ENCODE assay signal across 12 cellular contexts in genomic region chr9:129289131-129289731, GRCh38.
A peak's percentile ranks its signal among the peaks of the same experiment; 100 is the strongest.
DNase-seq lines count a peak whose midpoint lies in the region; ATAC-seq and TF ChIP-seq lines count a peak whose summit lies in the region.
"Had no signal": no experiment of that assay in that cellular context is flagged by ENCODE, and none has a peak within 500 bp of the region (broad histone marks: within the 10 kb centered on the region; RNA-seq: fewer than 3 reads in every experiment).

No MANE protein-coding gene starts in this region.

- H2AFZ ChIP-seq in OCI-LY7 (ENCODE audit: low read length), result peak overlapping the region; percentile 37; the same call in 1 of the 2 replicates

- POLR2A ChIA-PET in OCI-LY7 (lab: Charles Lee), result no interaction called here

- no peak for ATAC-seq in right lobe of liver
- no peak for ATAC-seq in GM19351 (IDR thresholded peaks at IDR 0.05; ENCODE audit: unreplicated experiment)
- ATAC-seq: activated naive CD8-positive, alpha-beta T cell treated with anti-CD3 and anti-CD28 coated beads, Interleukin-2, amount 50 U/mL, for 24 hours; left ventricle myocardium superior had no signal

- no peaks in the 10 kb centered on the region for H3K9me3 Mint-ChIP-seq in activated naive CD4-positive, alpha-beta T cell treated with anti-CD3 and anti-CD28 coated beads for 36 hours
- H3K9me3 Mint-ChIP-seq in activated naive CD4-positive, alpha-beta T cell treated with anti-CD3 and anti-CD28 coated beads, Interleukin-2, amount 10 ng/mL, durations not matched to agents 7 days and 5 days, result no peaks in the 10 kb centered on the region
- H3K9me3 Mint-ChIP-seq: activated naive CD8-positive, alpha-beta T cell treated with anti-CD3 and anti-CD28 coated beads, Interleukin-2, amount 50 U/mL, for 24 hours had no signal

- H3K4me3 Mint-ChIP-seq in activated naive CD4-positive, alpha-beta T cell treated with anti-CD3 and anti-CD28 coated beads for 36 hours, result no peak overlapping the region
- H3K4me3 Mint-ChIP-seq in activated naive CD4-positive, alpha-beta T cell treated with anti-CD3 and anti-CD28 coated beads, Interleukin-2, amount 10 ng/mL, durations not matched to agents 7 days and 5 days, result no peak overlapping the region
- H3K4me3 Mint-ChIP-seq: activated naive CD8-positive, alpha-beta T cell treated with anti-CD3 and anti-CD28 coated beads, Interleukin-2, amount 50 U/mL, for 24 hours had no signal

- no peaks in the 10 kb centered on the region for H3K36me3 Mint-ChIP-seq in activated naive CD4-positive, alpha-beta T cell treated with anti-CD3 and anti-CD28 coated beads for 36 hours (ENCODE audit: low read depth)
- H3K36me3 Mint-ChIP-seq in activated naive CD4-positive, alpha-beta T cell treated with anti-CD3 and anti-CD28 coated beads, Interleukin-2, amount 10 ng/mL, durations not matched to agents 7 days and 5 days, result no peaks in the 10 kb centered on the region

- 69% methylated on average over 9 of the region's 13 CpGs for WGBS in right lobe of liver (ENCODE audit: insufficient coverage, low coverage, low lambda C conversion rate, missing lambda C conversion rate)
- WGBS in suprapubic skin, result 91% methylated on average over 12 of the region's 13 CpGs

- H3K4me2 ChIP-seq in OCI-LY7 (ENCODE audit: low read length), result peak overlapping the region; percentile 61
- H3K4me2 ChIP-seq: smooth muscle cell had no signal

- no peaks in the 10 kb centered on the region for H3K4me1 Mint-ChIP-seq in activated naive CD4-positive, alpha-beta T cell treated with anti-CD3 and anti-CD28 coated beads for 36 hours (ENCODE audit: low read depth)
- H3K4me1 Mint-ChIP-seq in activated naive CD4-positive, alpha-beta T cell treated with anti-CD3 and anti-CD28 coated beads, Interleukin-2, amount 10 ng/mL, durations not matched to agents 7 days and 5 days, result no peaks in the 10 kb centered on the region
- H3K4me1 Mint-ChIP-seq: activated naive CD8-positive, alpha-beta T cell treated with anti-CD3 and anti-CD28 coated beads, Interleukin-2, amount 50 U/mL, for 24 hours had no signal

- no peaks in the 10 kb centered on the region for H3K79me2 ChIP-seq in OCI-LY7 (ENCODE audit: insufficient read depth, low read depth, low read length)

- H3K27me3 Mint-ChIP-seq in activated naive CD4-positive, alpha-beta T cell treated with anti-CD3 and anti-CD28 coated beads for 36 hours (ENCODE audit: low read depth), result no peaks in the 10 kb centered on the region
- H3K27me3 Mint-ChIP-seq in activated naive CD4-positive, alpha-beta T cell treated with anti-CD3 and anti-CD28 coated beads, Interleukin-2, amount 10 ng/mL, durations not matched to agents 7 days and 5 days, result peaks cover 19% of the 10 kb centered on the region
- H3K27me3 Mint-ChIP-seq: activated naive CD8-positive, alpha-beta T cell treated with anti-CD3 and anti-CD28 coated beads, Interleukin-2, amount 50 U/mL, for 24 hours had no signal

- no peaks in the 10 kb centered on the region for H3K27me3 ChIP-seq in right lobe of liver
- H3K27me3 ChIP-seq in suprapubic skin, result no peaks in the 10 kb centered on the region

- no peaks in the 10 kb centered on the region for H4K20me1 ChIP-seq in OCI-LY7 (ENCODE audit: insufficient read depth, low read length)

- H3K9me2 ChIP-seq in OCI-LY7 (ENCODE audit: insufficient read depth, low read length), result no peaks in the 10 kb centered on the region

- intact Hi-C loops in activated naive CD4-positive, alpha-beta T cell treated with anti-CD3 and anti-CD28 coated beads for 36 hours (cut with micrococcal nuclease), result no loop called here
- intact Hi-C loops in OCI-LY7 (cut with micrococcal nuclease; ENCODE audit: unreplicated experiment) (loop anchor here (5.0 kb wide), 1 partner anchor 112 kb away; the partner anchor contains the start of gene IER5L), right lobe of liver (cut with DNase I) (no loop called here)

- TF ChIP-seq POLR2A in right lobe of liver (IDR thresholded peaks at IDR 0.05) (no peak), suprapubic skin (IDR thresholded peaks at IDR 0.05) (no peak)

- CTCF ChIA-PET in activated naive CD4-positive, alpha-beta T cell treated with anti-CD3 and anti-CD28 coated beads for 36 hours (lab: Charles Lee), result interaction anchor here (0.6 kb wide), 1 partner anchor 129 kb away, joined by 3 read pairs; no protein-coding TSS in a partner anchor
- CTCF ChIA-PET in activated naive CD4-positive, alpha-beta T cell treated with anti-CD3 and anti-CD28 coated beads, Interleukin-2, amount 10 ng/mL, durations not matched to agents 7 days and 5 days (lab: Charles Lee), result interaction anchor here (1.3 kb wide), 1 partner anchor 62 kb away, joined by 3 read pairs; no protein-coding TSS in a partner anchor
- CTCF ChIA-PET in OCI-LY7 (lab: Charles Lee; ENCODE audit: unreplicated experiment), result interaction anchor here (0.8 kb wide), 1 partner anchor 68 kb away, joined by 3 read pairs; no protein-coding TSS in a partner anchor

- TF ChIP-seq CTCF in OCI-LY7 (conservative IDR thresholded peaks at IDR 0.05; ENCODE audit: low read length) (no peak), right lobe of liver (IDR thresholded peaks at IDR 0.05) (no peak), suprapubic skin (IDR thresholded peaks at IDR 0.05) (no peak)

- DNase-seq in activated naive CD4-positive, alpha-beta T cell treated with anti-CD3 and anti-CD28 coated beads for 36 hours, result peak; percentile 2
- no peak for DNase-seq in activated naive CD4-positive, alpha-beta T cell treated with anti-CD3 and anti-CD28 coated beads, Interleukin-2, amount 10 ng/mL, durations not matched to agents 7 days and 5 days
- DNase-seq in OCI-LY7 (ENCODE audit: low spot score), result peak; percentile 55
- DNase-seq in right lobe of liver, result peak in 2 of 3 donors; percentile 35 to 42
- DNase-seq in suprapubic skin (ENCODE audit: low spot score in 2 of 2), result peak; percentile 42 to 50
- DNase-seq in stimulated activated CD4-positive, alpha-beta T cell treated with anti-CD3 and anti-CD28 coated beads, Interleukin-2, amount 100 ng/mL, for 48 hours, result no peak
- no peak for DNase-seq in cerebellum (ENCODE audit: low spot score)
- DNase-seq: activated naive CD8-positive, alpha-beta T cell treated with anti-CD3 and anti-CD28 coated beads, Interleukin-2, amount 50 U/mL, for 24 hours; left ventricle myocardium superior; T-helper 9 cell had no signal

- H3K36me3 ChIP-seq in OCI-LY7 (ENCODE audit: insufficient read depth, low read length) (no peaks in the 10 kb centered on the region), right lobe of liver (no peaks in the 10 kb centered on the region), suprapubic skin (no peaks in the 10 kb centered on the region)

- no peak for TF ChIP-seq EP300 in suprapubic skin (IDR thresholded peaks at IDR 0.05)

- H3K27ac ChIP-seq in OCI-LY7 (ENCODE audit: low read depth, low read length, poor library complexity, severe bottlenecking) (peak overlapping the region; percentile 10), right lobe of liver (no peak overlapping the region), suprapubic skin (no peak overlapping the region)

- BruUV-seq in OCI-LY7 (replicated peaks; lab: Mats Ljungman, UMichigan), result no TSS peak

- H3K4me3 ChIP-seq in OCI-LY7 (ENCODE audit: low read depth, low read length, poor library complexity, severe bottlenecking), result peak overlapping the region; percentile 24
- H3K4me3 ChIP-seq in right lobe of liver, result no peak overlapping the region
- H3K4me3 ChIP-seq in suprapubic skin, result no peak overlapping the region
- H3K4me3 ChIP-seq: smooth muscle cell had no signal

- H3K27ac Mint-ChIP-seq in activated naive CD4-positive, alpha-beta T cell treated with anti-CD3 and anti-CD28 coated beads for 36 hours, result no peak overlapping the region
- H3K27ac Mint-ChIP-seq in activated naive CD4-positive, alpha-beta T cell treated with anti-CD3 and anti-CD28 coated beads, Interleukin-2, amount 10 ng/mL, durations not matched to agents 7 days and 5 days, result no peak overlapping the region
- H3K27ac Mint-ChIP-seq: activated naive CD8-positive, alpha-beta T cell treated with anti-CD3 and anti-CD28 coated beads, Interleukin-2, amount 50 U/mL, for 24 hours had no signal

- peaks cover 35% of the 10 kb centered on the region for H3K4me1 ChIP-seq in OCI-LY7 (ENCODE audit: insufficient read depth, low read length, poor library complexity, severe bottlenecking)
- no peaks in the 10 kb centered on the region for H3K4me1 ChIP-seq in right lobe of liver
- no peaks in the 10 kb centered on the region for H3K4me1 ChIP-seq in suprapubic skin

- H3K9me3 ChIP-seq in OCI-LY7 (ENCODE audit: low read length), result no peaks in the 10 kb centered on the region
- no peaks in the 10 kb centered on the region for H3K9me3 ChIP-seq in right lobe of liver
- H3K9me3 ChIP-seq in suprapubic skin, result no peaks in the 10 kb centered on the region

Comparison
In these comparisons a context has a peak if more than half of its experiments do, and no peak if none do; other contexts are left out.
1. DNase-seq: peak in activated naive CD4-positive, alpha-beta T cell treated with anti-CD3 and anti-CD28 coated beads for 36 hours (single experiment), OCI-LY7 (single experiment), right lobe of liver (2 of 3) and suprapubic skin (2 of 2); none in activated naive CD4-positive, alpha-beta T cell treated with anti-CD3 and anti-CD28 coated beads, Interleukin-2, amount 10 ng/mL, durations not matched to agents 7 days and 5 days (single experiment), stimulated activated CD4-positive, alpha-beta T cell treated with anti-CD3 and anti-CD28 coated beads, Interleukin-2, amount 100 ng/mL, for 48 hours (0 of 2) and cerebellum (single experiment).